Comparison of ENCODE assay signal across 24 cellular contexts in the genomic region with DNA sequence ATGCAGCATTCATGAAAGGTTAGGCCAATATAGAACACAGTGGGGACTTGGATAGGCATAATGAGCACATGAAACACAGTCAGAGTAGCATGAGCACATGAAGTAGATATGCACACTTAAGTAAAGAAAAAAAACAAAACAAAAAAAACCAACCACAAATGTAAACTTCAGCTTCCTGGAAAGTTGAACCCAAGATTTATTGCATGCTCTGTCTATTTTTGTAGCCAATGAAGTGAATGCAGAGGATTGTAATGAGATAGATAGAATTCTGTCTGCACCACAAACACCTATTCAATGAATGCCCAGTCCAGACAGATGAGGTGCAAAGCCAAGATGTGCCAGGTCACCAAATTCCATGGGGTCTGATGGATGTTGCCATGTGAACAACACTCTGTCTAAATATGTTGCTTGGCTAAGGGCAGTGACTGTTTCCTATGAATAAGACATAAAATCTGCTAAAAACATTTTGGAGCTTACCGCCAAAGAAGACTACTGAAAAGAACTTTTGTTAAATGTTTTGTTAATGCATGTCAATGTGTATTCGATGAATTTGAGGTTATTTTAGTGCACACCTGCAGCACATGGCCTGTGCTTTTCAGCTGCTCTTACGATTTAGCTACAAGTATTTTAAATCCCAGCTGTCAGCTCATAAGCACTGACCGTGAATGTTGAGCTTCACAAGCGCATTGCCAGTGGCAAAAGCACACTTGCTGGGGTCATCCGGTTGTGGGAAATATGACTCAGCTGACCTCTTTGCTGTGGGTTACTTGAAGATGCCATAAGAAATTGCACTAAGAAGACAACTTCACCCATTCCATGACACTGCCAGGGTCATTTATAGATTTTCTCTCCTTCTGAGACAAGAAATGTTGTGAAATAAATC.
DNase-seq lines count a peak whose midpoint lies in the region; ATAC-seq and TF ChIP-seq lines count a peak whose summit lies in the region.
"Had no signal": no experiment of that assay in that cellular context is flagged by ENCODE, and none has a peak within 500 bp of the region (broad histone marks: within the 10 kb centered on the region; RNA-seq: fewer than 3 reads in every experiment).

No MANE protein-coding gene starts in this region.

- H3K4me3 ChIP-seq in choroid plexus epithelial cell (ENCODE audit: low read depth, low read length) (no peak overlapping the region), Karpas-422 (ENCODE audit: low read length) (no peak overlapping the region)
- H3K4me3 ChIP-seq: lung, neural progenitor cell, PC-9, thoracic aorta had no signal

- ATAC-seq in HG02798 (IDR thresholded peaks at IDR 0.05; ENCODE audit: poor library complexity, unreplicated experiment) = no peak
- ATAC-seq in HG02973 (IDR thresholded peaks at IDR 0.05; ENCODE audit: unreplicated experiment) = no peak

- no peak overlapping the region for H3K27ac ChIP-seq in Karpas-422 (ENCODE audit: low read length)
- H3K27ac ChIP-seq: neural progenitor cell, PC-9, thoracic aorta had no signal

- H3K4me2 ChIP-seq in Karpas-422 (ENCODE audit: low read depth, low read length, poor library complexity, severe bottlenecking) = no peak overlapping the region
- H3K4me2 ChIP-seq: neural progenitor cell, PC-9 had no signal

- DNase-seq in Ammon's horn (ENCODE audit: low spot score) = peak; percentile 9
- DNase-seq in RPMI7951 (ENCODE audit: low read depth) = peak; percentile 13
- peak; percentile 41 for DNase-seq in choroid plexus epithelial cell (ENCODE audit: low read depth)
- peak; percentile 35 for DNase-seq in non-pigmented ciliary epithelial cell (ENCODE audit: low read depth)
- DNase-seq in Karpas-422 = no peak
- DNase-seq in NCI-H526 (lab: John Stamatoyannopoulos, UW) = no peak
- DNase-seq: activated CD4-positive, alpha-beta T cell treated with anti-CD3 and anti-CD28 coated beads, Interleukin-2, amount 10 ng/mL, durations not matched to agents 24 days and 14 days; activated gamma-delta T cell treated with Interleukin-2 at 50 U/mL for 16 hours; activated T-cell treated with anti-CD3 and anti-CD28 coated beads, Interleukin-2, amount 50 U/mL, for 24 hours; CD8-positive, alpha-beta memory T cell; DMS 273 treated with DMSO at 0.1 percent for 48 hours; H9; KG1; MV-4-11; NCI-H146; NCI-H510A; PC-9; Right ventricle myocardium superior; stimulated activated naive CD4-positive, alpha-beta T cell treated with Interleukin-2 at 50 U/mL for 16 hours had no signal

- no peaks in the 10 kb centered on the region for H3K79me2 ChIP-seq in Karpas-422 (ENCODE audit: low read length)

- H3K4me1 ChIP-seq in Karpas-422 (ENCODE audit: low read length) = no peaks in the 10 kb centered on the region
- H3K4me1 ChIP-seq: neural progenitor cell had no signal

- no peak for TF ChIP-seq CTCF in choroid plexus epithelial cell (conservative IDR thresholded peaks at IDR 0.05; ENCODE audit: low read depth, low read length)

- no peaks in the 10 kb centered on the region for H4K20me1 ChIP-seq in Karpas-422 (ENCODE audit: insufficient read depth, low read depth, low read length)

- no peaks in the 10 kb centered on the region for H3K36me3 ChIP-seq in Karpas-422 (ENCODE audit: insufficient read depth, low read length)
- H3K36me3 ChIP-seq: neural progenitor cell, thoracic aorta had no signal

- H3K9me2 ChIP-seq in Karpas-422 (replicated peaks; ENCODE audit: insufficient read depth, low read length) = no peaks in the 10 kb centered on the region; the same call in 1 of the 2 replicates

- H3K27me3 ChIP-seq in Karpas-422 (ENCODE audit: low read length) = no peaks in the 10 kb centered on the region
- H3K27me3 ChIP-seq: neural progenitor cell had no signal

- H2AFZ ChIP-seq in Karpas-422 (ENCODE audit: low read length) = no peak overlapping the region
- H2AFZ ChIP-seq: neural progenitor cell, PC-9 had no signal

- H3K9ac ChIP-seq in Karpas-422 (ENCODE audit: low read length) = no peak overlapping the region
- H3K9ac ChIP-seq: neural progenitor cell had no signal

- peaks cover 20% of the 10 kb centered on the region for H3K9me3 ChIP-seq in Karpas-422 (ENCODE audit: low read length)

Comparison
In these comparisons a context has a peak if more than half of its experiments do, and no peak if none do; other contexts are left out.
1. DNase-seq: peak in Ammon's horn (single experiment), RPMI7951 (single experiment), choroid plexus epithelial cell (single experiment) and non-pigmented ciliary epithelial cell (single experiment); none in Karpas-422 (single experiment) and NCI-H526 (0 of 2).